Comparison of ENCODE assay signal across 11 cellular contexts in genomic region chr6:116929825-116930224, GRCh38. TPM values are rescaled to one million over a fixed set of nuclear protein-coding genes. Genes with fewer than 3 reads are reported as not detected.
"Had no signal": no experiment of that assay in that cellular context is flagged by ENCODE, and none has a peak within 500 bp of the region (broad histone marks: within the 10 kb centered on the region; RNA-seq: fewer than 3 reads in every experiment).

No MANE protein-coding gene starts in this region.

- H3K4me3 Mint-ChIP-seq: HFFc6, IgD-negative memory B cell had no signal

- H3K9me3 ChIP-seq: HAP-1 had no signal

- H2AFZ ChIP-seq: GM23248 had no signal

- ATAC-seq: HCT116, HepG2 had no signal

- H3K36me3 ChIP-seq: HAP-1 had no signal

- H3K27ac Mint-ChIP-seq: HFFc6, IgD-negative memory B cell had no signal

- H3K27ac ChIP-seq: GM23248, HL-60 had no signal

- H3K4me3 ChIP-seq: GM23248, HAP-1 had no signal

- H3K27me3 Mint-ChIP-seq: IgD-negative memory B cell had no signal

- FAIRE-seq: HepG2 had no signal

- H3K9me3 Mint-ChIP-seq: HFFc6, IgD-negative memory B cell had no signal

- H3K4me1 Mint-ChIP-seq: IgD-negative memory B cell had no signal

- DNase-seq: GM23248, GOT3, H7, HFFc6 had no signal

RNA-seq across cellular contexts. Expression of gene RFX6, which starts 52.8 kb away (rescaled TPM):
- total RNA-seq: GM23248, H4, H7, HepG2, HFFc6, HT1080 had no signal
- polyA plus RNA-seq: GM23248, IgD-negative memory B cell had no signal
